ENCODE assay signal across 17 cellular contexts in the genomic region with DNA sequence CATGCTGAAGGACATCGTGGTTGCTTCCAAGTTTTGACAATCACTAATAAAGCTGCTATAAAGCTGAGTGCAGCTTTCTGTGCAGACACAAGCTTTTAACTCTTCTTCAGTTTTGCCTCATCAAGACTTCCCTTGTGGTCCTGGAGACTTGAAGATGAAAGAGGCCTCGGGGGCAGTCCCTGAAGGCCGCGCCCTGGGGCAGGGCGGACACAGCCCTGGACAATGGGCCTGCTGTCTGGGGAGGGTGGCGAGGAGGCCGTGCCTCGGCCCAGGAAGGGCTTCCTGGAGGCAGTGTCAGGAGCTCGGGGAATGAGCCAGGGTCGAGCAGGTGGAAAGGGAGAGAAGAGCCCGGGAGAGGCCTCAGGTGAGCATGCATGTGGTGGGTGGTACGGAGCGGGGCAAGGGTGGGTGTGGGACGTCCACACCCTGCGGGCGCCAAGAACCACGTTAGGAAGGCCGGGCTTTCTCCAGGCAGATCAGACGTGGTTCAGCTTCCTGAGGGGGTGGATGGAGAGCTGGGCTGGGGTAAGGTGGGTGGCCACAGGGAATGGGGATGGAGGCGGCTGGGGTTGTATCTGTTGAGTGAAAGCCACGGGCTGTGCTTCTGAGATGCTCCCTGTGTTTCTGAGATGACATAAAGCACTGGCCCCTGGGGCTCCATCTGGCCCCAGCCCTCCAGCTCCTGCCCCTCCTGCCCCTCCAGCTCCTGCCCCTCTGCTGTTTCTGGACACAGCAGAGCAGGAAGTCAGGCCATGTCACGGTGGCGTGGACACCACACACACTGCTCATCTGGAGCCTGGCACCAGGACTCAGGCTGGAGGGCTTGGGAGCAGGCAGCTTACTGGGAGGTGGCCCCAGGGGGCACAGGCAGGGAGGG. TPM values are rescaled to one million over a fixed set of nuclear protein-coding genes. Genes with fewer than 3 reads are reported as not detected.
DNase-seq lines count a peak whose midpoint lies in the region; ATAC-seq, FAIRE-seq and TF ChIP-seq lines count a peak whose summit lies in the region.
"Had no signal": no experiment of that assay in that cellular context is flagged by ENCODE, and none has a peak within 500 bp of the region (broad histone marks: within the 10 kb centered on the region; RNA-seq: fewer than 3 reads in every experiment).

No MANE protein-coding gene starts in this region.

- intact Hi-C loops in Right ventricle myocardium inferior (cut with DNase I) (no loop called here), heart right ventricle (cut with DNase I) (loop anchor here in 1 of 10 donors (1.0 kb wide), 1 partner anchor 9 kb away; no protein-coding TSS in a partner anchor)

- no peak overlapping the region for H3K23ac ChIP-seq in H1 (ENCODE audit: insufficient read length)

- no peak overlapping the region for H4K8ac ChIP-seq in H1 (ENCODE audit: extremely low read depth, insufficient read depth, low read length)

- H3K9me3 ChIP-seq in heart right ventricle (no peaks in the 10 kb centered on the region), H1 (ENCODE audit: insufficient read depth in 2 of 2, low read depth in 1 of 2, low read length in 1 of 2) (no peaks in the 10 kb centered on the region)
- H3K9me3 ChIP-seq: BLaER1 treated with 17β-estradiol and CSF1 and Interleukin-3, amounts not matched to agents 10 nM and 100 nM had no signal

- no peak overlapping the region for H3K4me2 ChIP-seq in H1 (ENCODE audit: insufficient read depth in 1 of 2, low read depth in 2 of 2, low read length in 2 of 2)
- H3K4me2 ChIP-seq: BLaER1 treated with 17β-estradiol and CSF1 and Interleukin-3, amounts not matched to agents 10 nM and 100 nM had no signal

- no peak overlapping the region for H4K5ac ChIP-seq in H1 (ENCODE audit: insufficient read length, low read depth, low read length)

- no peaks in the 10 kb centered on the region for H3K36me3 ChIP-seq in heart right ventricle
- no peaks in the 10 kb centered on the region for H3K36me3 ChIP-seq in H1 (ENCODE audit: control insufficient read depth in 2 of 4, insufficient read depth in 4 of 4, low read length in 3 of 4)
- H3K36me3 ChIP-seq in H7 (replicated peaks; ENCODE audit: control insufficient read depth, insufficient read depth, low read length), result no peaks in the 10 kb centered on the region
- H3K36me3 ChIP-seq: BLaER1 treated with 17β-estradiol and CSF1 and Interleukin-3, amounts not matched to agents 10 nM and 100 nM had no signal

- H3K79me1 ChIP-seq in H1 (ENCODE audit: low read depth, low read length), result peaks cover 4% of the 10 kb centered on the region; the same call in 1 of the 2 replicates

- no peaks in the 10 kb centered on the region for H4K20me1 ChIP-seq in H1 (replicated peaks in 1 of 2; ENCODE audit: control insufficient read depth in 1 of 2, insufficient read depth in 2 of 2, low read length in 2 of 2)

- no peak for TF ChIP-seq EP300 in H1 (IDR thresholded peaks at IDR 0.05; ENCODE audit: borderline replicate concordance in 1 of 2, low read depth in 2 of 2, low read length in 2 of 2)

- H3K4ac ChIP-seq in H1 (replicated peaks; ENCODE audit: insufficient read length, low read depth, low read length), result no peak overlapping the region

- H3K27me3 ChIP-seq in heart right ventricle (peaks cover 0 to 62% (median 17%) of the 10 kb centered on the region in 7 donors), H1 (replicated peaks in 1 of 4; ENCODE audit: control insufficient read depth in 3 of 4, extremely low read depth in 1 of 4, insufficient read depth in 3 of 4, low read length in 3 of 4) (no peaks in the 10 kb centered on the region; a peak in 1 of 7 replicates), H7 (ENCODE audit: control insufficient read depth, insufficient read depth, low read length) (no peaks in the 10 kb centered on the region)
- H3K27me3 ChIP-seq: BLaER1 treated with 17β-estradiol and CSF1 and Interleukin-3, amounts not matched to agents 10 nM and 100 nM had no signal

- TF ChIP-seq POLR2A in H1 (IDR thresholded peaks at IDR 0.05; ENCODE audit: control extremely low read depth in 1 of 2, low read depth in 2 of 2, low read length in 2 of 2), result no peak

- no peak overlapping the region for H2AK5ac ChIP-seq in H1 (ENCODE audit: low read depth, low read length)

- POLR2A ChIA-PET in H1 (lab: Charles Lee; ENCODE audit: partially characterized antibody), result interaction anchor here (1.2 to 1.7 kb wide), 2 partner anchors 19 to 93 kb away, joined by 3 to 4 read pairs; no protein-coding TSS in a partner anchor

- no peaks in the 10 kb centered on the region for H3K79me2 ChIP-seq in H1 (ENCODE audit: control insufficient read depth in 1 of 2, insufficient read depth in 2 of 2, low read length in 2 of 2)

- no peak overlapping the region for H3K4me3 ChIP-seq in heart right ventricle
- no peak overlapping the region for H3K4me3 ChIP-seq in H1 (ENCODE audit: extremely low read depth in 1 of 4, insufficient read depth in 2 of 4, low read depth in 3 of 4, low read length in 4 of 4)
- no peak overlapping the region for H3K4me3 ChIP-seq in H7 (ENCODE audit: insufficient read depth, low read depth, low read length)
- H3K4me3 ChIP-seq: BLaER1 treated with 17β-estradiol and CSF1 and Interleukin-3, amounts not matched to agents 10 nM and 100 nM had no signal

- no peak overlapping the region for H2AFZ ChIP-seq in H1 (ENCODE audit: low read length)

- 0 out of 2 replicates have a peak overlapping the region, but pooled peaks have one; percentile 29 for H2BK15ac ChIP-seq in H1 (ENCODE audit: low read length)

- peak; percentile 26 for DNase-seq in Right ventricle myocardium inferior (ENCODE audit: missing footprints)
- no peak for DNase-seq in heart right ventricle
- no peak for DNase-seq in GM19239 (ENCODE audit: insufficient read length, low spot score)
- no peak for DNase-seq in H1 (ENCODE audit: low read depth in 1 of 2, low spot score in 2 of 2)
- DNase-seq in DMS 273 treated with DMSO at 0.1 percent for 48 hours (lab: John Stamatoyannopoulos, UW), result no peak
- DNase-seq in H7, result no peak
- DNase-seq: 8988T; AML-193; CD4-positive, CD25-positive, alpha-beta regulatory T cell; DMS153; DND-41; GDM1; KG1 had no signal

- no peaks in the 10 kb centered on the region for H3K4me1 ChIP-seq in heart right ventricle
- H3K4me1 ChIP-seq in H1 (replicated peaks in 1 of 4; ENCODE audit: control insufficient read depth in 3 of 4, insufficient read depth in 4 of 4, low read length in 3 of 4), result peaks cover 0 to 5% (median 3%) of the 10 kb centered on the region in 4 experiments; a peak in 3 of 7 replicates

- ATAC-seq in Right ventricle myocardium inferior, result no peak
- no peak for ATAC-seq in heart right ventricle
- no peak for ATAC-seq in GM21717 (IDR thresholded peaks at IDR 0.05; ENCODE audit: unreplicated experiment)

- no peak overlapping the region for H2BK5ac ChIP-seq in H1 (ENCODE audit: low read depth, low read length)

- no peak overlapping the region for H3K27ac ChIP-seq in heart right ventricle
- no peak overlapping the region for H3K27ac ChIP-seq in H1 (ENCODE audit: low read depth, low read length)
- H3K27ac ChIP-seq: BLaER1 treated with 17β-estradiol and CSF1 and Interleukin-3, amounts not matched to agents 10 nM and 100 nM had no signal

- TF ChIP-seq RAD21 in H1 (IDR thresholded peaks at IDR 0.05 in 1 of 2, conservative IDR thresholded peaks at IDR 0.05 in 1 of 2; ENCODE audit: low read depth in 2 of 2, low read length in 2 of 2), result no peak

- 78 to 80% methylated on average over 23 of the region's 23 CpGs for WGBS in heart right ventricle, 2 donors
- 90% methylated on average over 17 of the region's 23 CpGs; no CpG with 5 or more reads in 1 of the 2 experiments for WGBS in H1 (ENCODE audit: extremely low coverage in 1 of 2, insufficient coverage in 1 of 2, insufficient read length in 1 of 2, insufficient replicate concordance in 2 of 2, low coverage in 1 of 2, low lambda C conversion rate in 2 of 2, missing lambda C conversion rate in 1 of 2), 2 experiments

- TF ChIP-seq CTCF in heart right ventricle (IDR thresholded peaks at IDR 0.05), result no peak
- TF ChIP-seq CTCF in H1 (IDR thresholded peaks at IDR 0.05; ENCODE audit: control extremely low read depth in 1 of 3, insufficient read depth in 1 of 3, low read depth in 1 of 3, low read length in 3 of 3), result no peak

- peak; percentile 98 for FAIRE-seq in GM19239 (lab: Jason Lieb, UNC)
- FAIRE-seq in H1 (lab: Jason Lieb, UNC), result no peak
- FAIRE-seq: H54 had no signal

- H2BK12ac ChIP-seq in H1 (ENCODE audit: low read depth, low read length), result no peak overlapping the region

- no peak overlapping the region for H3K18ac ChIP-seq in H1 (ENCODE audit: extremely low read depth, low read length)

- CTCF ChIA-PET in H1 (lab: Charles Lee; ENCODE audit: partially characterized antibody), result interaction anchor here (0.7 to 6.9 kb wide), 8 partner anchors 18 to 130 kb away, joined by 3 to 110 read pairs (median 4); a partner anchor contains a TSS

- no peak overlapping the region for H3K9ac ChIP-seq in H1 (replicated peaks in 1 of 4; ENCODE audit: extremely low read depth in 1 of 4, low read depth in 3 of 4, low read length in 3 of 4)
- H3K9ac ChIP-seq: BLaER1 treated with 17β-estradiol and CSF1 and Interleukin-3, amounts not matched to agents 10 nM and 100 nM had no signal

- H4K91ac ChIP-seq in H1 (replicated peaks; ENCODE audit: insufficient read length, low read length), result no peak overlapping the region

- H3K23me2 ChIP-seq in H1 (ENCODE audit: low read depth, low read length), result no peaks in the 10 kb centered on the region

- H3K14ac ChIP-seq in H1 (ENCODE audit: insufficient read length), result no peak overlapping the region

- no peak overlapping the region for H2BK20ac ChIP-seq in H1 (ENCODE audit: low read length)

- H2BK120ac ChIP-seq in H1 (replicated peaks; ENCODE audit: low read depth, low read length), result no peak overlapping the region

- no peak overlapping the region for H3K56ac ChIP-seq in H1 (replicated peaks; ENCODE audit: insufficient read length, low read depth, low read length)

TF ChIP-seq in H1, 55 proteins besides CTCF, POLR2A, EP300 and RAD21 (continues in another document):
- no peak for TF ChIP-seq HDAC6 (IDR thresholded peaks at IDR 0.05; ENCODE audit: low read depth, low read length)
- TF ChIP-seq HDAC2 (IDR thresholded peaks at IDR 0.05; ENCODE audit: borderline replicate concordance in 1 of 2, low read depth in 2 of 2, low read length in 2 of 2), result no peak
- TF ChIP-seq ZNF274 (IDR thresholded peaks at IDR 0.05; ENCODE audit: borderline replicate concordance, extremely low read depth, low read length), result no peak

RNA-seq across cellular contexts. Expression of a gene that starts 21.5 kb away (rescaled TPM):
- total RNA-seq in Right ventricle myocardium inferior, result 6.9 TPM
- 1 to 10 TPM; 2.8 to 8.8 (median 5.1) TPM for total RNA-seq in heart right ventricle
- 1 to 10 TPM; 5.9 to 7.3 TPM for polyA plus RNA-seq in heart right ventricle
- total RNA-seq in H1 (2021; fragmentation: NEBNext Ultra II Directional; extraction: Animal tissue kit (Norgen Biotek cat#: 25700)), result 13.8 and 14.8 TPM in 2 replicates
- polyA plus RNA-seq in H1 (2011; rRNA removed), result 14.6 and 27.3 TPM in 2 replicates
- 15.1 TPM for polyA plus RNA-seq in H1 (2011; cell fraction: cytosol; rRNA removed)
- polyA plus RNA-seq in H1 (2011; cell fraction: nucleus; rRNA removed), result 35.4 TPM
- 4.8 to 12.3 TPM (median 11.4 TPM) in 4 replicates for polyA plus RNA-seq in H1 (2012, experiment 1 of 2)
- 5.9 TPM for polyA plus RNA-seq in H1 (2012, experiment 2 of 2)
- 9.6 TPM for polyA plus RNA-seq in H1 (2013, experiment 1 of 2)
- 8.5 TPM for polyA plus RNA-seq in H1 (2013, experiment 2 of 2)
- 10.0 and 12.3 TPM in 2 replicates for polyA minus RNA-seq in H1 (2011; rRNA and poly(A)+ RNA removed)
- 11.6 TPM for polyA minus RNA-seq in H1 (2011; cell fraction: cytosol; rRNA and poly(A)+ RNA removed)
- 16.3 TPM for polyA minus RNA-seq in H1 (2011; cell fraction: nucleus; rRNA and poly(A)+ RNA removed)
- total RNA-seq in H7 (2014; rRNA removed; shearing (Covaris generic)), result 32.1 and 34.1 TPM in 2 replicates
- total RNA-seq: CD4-positive, CD25-positive, alpha-beta regulatory T cell had no signal
- polyA plus RNA-seq: CD4-positive, CD25-positive, alpha-beta regulatory T cell; IgD-negative memory B cell had no signal
